Comparison of ENCODE assay signal across 18 cellular contexts in the genomic region with DNA sequence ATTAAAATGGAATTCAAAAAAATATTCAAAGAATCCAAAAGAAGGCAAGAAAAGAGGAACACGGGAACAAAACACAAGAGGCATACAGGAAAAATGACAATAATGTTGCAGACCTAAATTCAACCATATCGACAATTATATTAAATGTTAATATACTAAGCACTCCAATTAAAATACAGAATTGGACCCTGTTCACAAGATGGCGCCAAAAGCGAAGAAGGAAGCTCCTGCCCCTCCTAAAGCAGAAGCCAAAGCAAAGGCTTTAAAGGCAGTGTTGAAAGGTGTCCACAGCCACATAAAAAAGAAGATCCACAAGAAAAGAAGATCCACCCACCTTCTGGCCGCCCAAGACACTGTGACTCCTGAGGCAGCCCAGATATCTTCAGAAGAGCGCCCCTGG. TPM values are rescaled to one million over a fixed set of nuclear protein-coding genes. Genes with fewer than 3 reads are reported as not detected.
DNase-seq lines count a peak whose midpoint lies in the region; ATAC-seq and TF ChIP-seq lines count a peak whose summit lies in the region.
"Had no signal": no experiment of that assay in that cellular context is flagged by ENCODE, and none has a peak within 500 bp of the region (broad histone marks: within the 10 kb centered on the region; RNA-seq: fewer than 3 reads in every experiment).

No MANE protein-coding gene starts in this region.

- H3K4me1 ChIP-seq in RWPE2 (ENCODE audit: insufficient read depth, poor library complexity, severe bottlenecking) (peaks cover 20% of the 10 kb centered on the region), prostate gland (replicated peaks) (no peaks in the 10 kb centered on the region)

- H3K4me3 ChIP-seq in RWPE2 (ENCODE audit: severe bottlenecking) (no peak overlapping the region), fibroblast of mammary gland (ENCODE audit: control insufficient read depth, low read depth, low read length) (no peak overlapping the region), prostate gland (no peak overlapping the region)
- H3K4me3 ChIP-seq: BLaER1 treated with 17β-estradiol and CSF1 and Interleukin-3, amounts not matched to agents 10 nM and 100 nM; dorsolateral prefrontal cortex; GM12878 had no signal

- DNase-seq in EL (peak; percentile 37), RWPE2 (ENCODE audit: low spot score) (no peak), fibroblast of mammary gland (ENCODE audit: low read depth) (peak; percentile 32), hippocampal formation (lab: John Stamatoyannopoulos, UW) (no peak), prostate gland (ENCODE audit: low spot score) (no peak), cerebellar cortex (ENCODE audit: low spot score) (no peak)
- DNase-seq in stimulated activated CD4-positive, alpha-beta T cell treated with anti-CD3 and anti-CD28 coated beads, Interleukin-4, amount 100 ng/mL, for 24 hours: no peak
- DNase-seq: activated CD4-positive, alpha-beta T cell treated with anti-CD3 and anti-CD28 coated beads for 1 hour; activated T-cell treated with anti-CD3 and anti-CD28 coated beads, Interleukin-2, amount 50 U/mL, for 48 hours; dorsolateral prefrontal cortex; NCI-H226; stimulated activated CD4-positive, alpha-beta T cell treated with anti-CD3 and anti-CD28 coated beads, Interleukin-4, amount 100 ng/mL, for 4 hours had no signal

- TF ChIP-seq POLR2A in prostate gland (IDR thresholded peaks at IDR 0.05): no peak

- H3K36me3 ChIP-seq in RWPE2 (ENCODE audit: low read depth): no peaks in the 10 kb centered on the region
- no peaks in the 10 kb centered on the region for H3K36me3 ChIP-seq in prostate gland
- H3K36me3 ChIP-seq: BLaER1 treated with 17β-estradiol and CSF1 and Interleukin-3, amounts not matched to agents 10 nM and 100 nM had no signal

- no peaks in the 10 kb centered on the region for H3K9me3 ChIP-seq in RWPE2 (ENCODE audit: severe bottlenecking)
- no peaks in the 10 kb centered on the region for H3K9me3 ChIP-seq in prostate gland
- H3K9me3 ChIP-seq: BLaER1 treated with 17β-estradiol and CSF1 and Interleukin-3, amounts not matched to agents 10 nM and 100 nM had no signal

- intact Hi-C loops in prostate gland (cut with DNase I): no loop called here

- H3K27ac ChIP-seq in RWPE2 (ENCODE audit: poor library complexity, severe bottlenecking): no peak overlapping the region
- no peak overlapping the region for H3K27ac ChIP-seq in prostate gland
- H3K27ac ChIP-seq: BLaER1 treated with 17β-estradiol and CSF1 and Interleukin-3, amounts not matched to agents 10 nM and 100 nM; dorsolateral prefrontal cortex had no signal

- ATAC-seq in RWPE2 (ENCODE audit: low read depth): no peak
- ATAC-seq: GM12878, sciatic nerve had no signal

- H3K27me3 ChIP-seq in RWPE2 (ENCODE audit: insufficient read depth, poor library complexity, severe bottlenecking) (no peaks in the 10 kb centered on the region), prostate gland (replicated peaks; ENCODE audit: insufficient read depth) (no peaks in the 10 kb centered on the region)
- H3K27me3 ChIP-seq: BLaER1 treated with 17β-estradiol and CSF1 and Interleukin-3, amounts not matched to agents 10 nM and 100 nM; dorsolateral prefrontal cortex had no signal

- TF ChIP-seq RAD21 in Ishikawa (IDR thresholded peaks at IDR 0.05; ENCODE audit: low read depth): peak; percentile 24; the same call in 1 of the 2 replicates

- TF ChIP-seq CTCF in RWPE2 (IDR thresholded peaks at IDR 0.05; ENCODE audit: poor library complexity, severe bottlenecking) (peak; percentile 26), fibroblast of mammary gland (conservative IDR thresholded peaks at IDR 0.05; ENCODE audit: control insufficient read depth, insufficient read depth, low read depth, low read length) (peak; percentile 17), prostate gland (IDR thresholded peaks at IDR 0.05) (no peak)

- 84% methylated on average over 6 of the region's 6 CpGs for WGBS in prostate gland

- no peak for TF ChIP-seq EP300 in Ishikawa (IDR thresholded peaks at IDR 0.05; ENCODE audit: borderline replicate concordance)

TF ChIP-seq in Ishikawa, 13 proteins besides CTCF, POLR2A, EP300 and RAD21:
- TF ChIP-seq TAF1 (IDR thresholded peaks at IDR 0.05; ENCODE audit: low read depth) (no peak), TEAD4 (IDR thresholded peaks at IDR 0.05) (no peak), NFIC (IDR thresholded peaks at IDR 0.05) (no peak), ZBTB7A (IDR thresholded peaks at IDR 0.05; ENCODE audit: low read depth) (no peak), YY1 (IDR thresholded peaks at IDR 0.05; ENCODE audit: low read depth) (no peak), EGR1 (IDR thresholded peaks at IDR 0.05) (no peak), TCF12 (IDR thresholded peaks at IDR 0.05; ENCODE audit: low read depth) (no peak), CREB1 (IDR thresholded peaks at IDR 0.05; ENCODE audit: low read depth) (no peak), FOXM1 (IDR thresholded peaks at IDR 0.05; ENCODE audit: borderline replicate concordance, low read depth) (no peak), CEBPB (IDR thresholded peaks at IDR 0.05) (no peak)
- TF ChIP-seq, protein P1, sequence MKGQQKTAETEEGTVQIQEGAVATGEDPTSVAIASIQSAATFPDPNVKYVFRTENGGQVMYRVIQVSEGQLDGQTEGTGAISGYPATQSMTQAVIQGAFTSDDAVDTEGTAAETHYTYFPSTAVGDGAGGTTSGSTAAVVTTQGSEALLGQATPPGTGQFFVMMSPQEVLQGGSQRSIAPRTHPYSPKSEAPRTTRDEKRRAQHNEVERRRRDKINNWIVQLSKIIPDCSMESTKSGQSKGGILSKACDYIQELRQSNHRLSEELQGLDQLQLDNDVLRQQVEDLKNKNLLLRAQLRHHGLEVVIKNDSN (IDR thresholded peaks at IDR 0.05): no peak
- TF ChIP-seq, protein P2, sequence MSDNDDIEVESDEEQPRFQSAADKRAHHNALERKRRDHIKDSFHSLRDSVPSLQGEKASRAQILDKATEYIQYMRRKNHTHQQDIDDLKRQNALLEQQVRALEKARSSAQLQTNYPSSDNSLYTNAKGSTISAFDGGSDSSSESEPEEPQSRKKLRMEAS (IDR thresholded peaks at IDR 0.05): no peak
- TF ChIP-seq, protein P3, sequence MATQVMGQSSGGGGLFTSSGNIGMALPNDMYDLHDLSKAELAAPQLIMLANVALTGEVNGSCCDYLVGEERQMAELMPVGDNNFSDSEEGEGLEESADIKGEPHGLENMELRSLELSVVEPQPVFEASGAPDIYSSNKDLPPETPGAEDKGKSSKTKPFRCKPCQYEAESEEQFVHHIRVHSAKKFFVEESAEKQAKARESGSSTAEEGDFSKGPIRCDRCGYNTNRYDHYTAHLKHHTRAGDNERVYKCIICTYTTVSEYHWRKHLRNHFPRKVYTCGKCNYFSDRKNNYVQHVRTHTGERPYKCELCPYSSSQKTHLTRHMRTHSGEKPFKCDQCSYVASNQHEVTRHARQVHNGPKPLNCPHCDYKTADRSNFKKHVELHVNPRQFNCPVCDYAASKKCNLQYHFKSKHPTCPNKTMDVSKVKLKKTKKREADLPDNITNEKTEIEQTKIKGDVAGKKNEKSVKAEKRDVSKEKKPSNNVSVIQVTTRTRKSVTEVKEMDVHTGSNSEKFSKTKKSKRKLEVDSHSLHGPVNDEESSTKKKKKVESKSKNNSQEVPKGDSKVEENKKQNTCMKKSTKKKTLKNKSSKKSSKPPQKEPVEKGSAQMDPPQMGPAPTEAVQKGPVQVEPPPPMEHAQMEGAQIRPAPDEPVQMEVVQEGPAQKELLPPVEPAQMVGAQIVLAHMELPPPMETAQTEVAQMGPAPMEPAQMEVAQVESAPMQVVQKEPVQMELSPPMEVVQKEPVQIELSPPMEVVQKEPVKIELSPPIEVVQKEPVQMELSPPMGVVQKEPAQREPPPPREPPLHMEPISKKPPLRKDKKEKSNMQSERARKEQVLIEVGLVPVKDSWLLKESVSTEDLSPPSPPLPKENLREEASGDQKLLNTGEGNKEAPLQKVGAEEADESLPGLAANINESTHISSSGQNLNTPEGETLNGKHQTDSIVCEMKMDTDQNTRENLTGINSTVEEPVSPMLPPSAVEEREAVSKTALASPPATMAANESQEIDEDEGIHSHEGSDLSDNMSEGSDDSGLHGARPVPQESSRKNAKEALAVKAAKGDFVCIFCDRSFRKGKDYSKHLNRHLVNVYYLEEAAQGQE (IDR thresholded peaks at IDR 0.05; ENCODE audit: low read depth): no peak

RNA-seq across cellular contexts. Expression of a gene that starts 6.3 kb away (rescaled TPM):
- total RNA-seq in prostate gland: 10 to 100 TPM; 10.4 to 21.8 TPM

RNA-seq across cellular contexts. Expression of a gene that starts 26.5 kb away (rescaled TPM):
- total RNA-seq in prostate gland: 1 to 10 TPM; 2.5 to 3.6 TPM

RNA-seq across cellular contexts. Expression of a gene that starts 36.4 kb away (rescaled TPM):
- 1 to 10 TPM; 1.1 to 1.6 TPM for total RNA-seq in prostate gland
- total RNA-seq: Daoy; T-helper 1 cell treated with Interleukin-12 subunit alpha and Interleukin-12 subunit beta and Interleukin-4 antibody, amounts not matched to agents 30 ng/mL and 1 ng/mL, for 36 hours had no signal

Comparison
In these comparisons a context has a peak if more than half of its experiments do, and no peak if none do; other contexts are left out.
1. DNase-seq: peak in EL (single experiment) and fibroblast of mammary gland (single experiment); none in RWPE2 (single experiment), hippocampal formation (0 of 2), stimulated activated CD4-positive, alpha-beta T cell treated with anti-CD3 and anti-CD28 coated beads, Interleukin-4, amount 100 ng/mL, for 24 hours (single experiment), prostate gland (single experiment) and cerebellar cortex (single experiment).
2. CTCF ChIP-seq: peak in RWPE2 (single experiment) and fibroblast of mammary gland (single experiment); none in prostate gland (0 of 4).